Comparison of ENCODE assay signal across 1 cellular context in genomic region chr15:93076875-93077274, GRCh38.
TF ChIP-seq lines count a peak whose summit lies in the region.

No MANE protein-coding gene starts in this region.

TF ChIP-seq in H1, 55 proteins besides CTCF, POLR2A, EP300 and RAD21 (continued from another document):
- no peak for TF ChIP-seq USF2 (IDR thresholded peaks at IDR 0.05; ENCODE audit: low read length)
